Comparison of ENCODE assay signal across 25 cellular contexts in the genomic region with DNA sequence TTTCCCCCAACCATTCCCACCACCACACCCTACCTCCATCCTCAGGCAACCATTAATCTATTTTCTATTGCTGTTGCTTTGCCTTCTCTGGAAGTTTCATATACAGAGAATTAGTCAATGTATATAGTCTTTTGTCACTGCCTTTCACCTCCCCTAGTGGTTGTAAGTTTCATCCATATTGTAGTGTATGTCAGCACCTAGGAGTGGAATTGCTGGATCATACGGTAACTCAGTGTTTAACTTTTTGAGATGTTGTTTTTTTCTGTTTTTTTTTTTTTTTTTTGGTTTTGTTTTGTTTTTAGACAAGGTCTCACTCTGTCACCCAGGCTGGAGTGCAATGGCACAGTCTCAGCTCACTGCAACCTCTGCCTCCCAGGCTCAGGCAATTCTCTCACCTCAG.
"Had no signal": no experiment of that assay in that cellular context is flagged by ENCODE, and none has a peak within 500 bp of the region (broad histone marks: within the 10 kb centered on the region; RNA-seq: fewer than 3 reads in every experiment).

No MANE protein-coding gene starts in this region.

- DNase-seq: activated B cell treated with CpG ODN at 0.5 μM for 24 hours; activated CD4-positive, alpha-beta T cell treated with anti-CD3 and anti-CD28 coated beads, Interleukin-2, amount 10 ng/mL, durations not matched to agents 7 days and 5 days; activated CD8-positive, alpha-beta memory T cell treated with anti-CD3 and anti-CD28 coated beads for 24 hours; activated CD8-positive, alpha-beta memory T cell treated with anti-CD3 and anti-CD28 coated beads, Interleukin-2, amount 50 U/mL, for 48 hours; activated effector memory CD4-positive, alpha-beta T cell treated with anti-CD3 and anti-CD28 coated beads, Interleukin-2, amount 50 U/mL, for 16 hours; activated naive CD4-positive, alpha-beta T cell treated with anti-CD3 and anti-CD28 coated beads, Interleukin-2, amount 50 U/mL, for 16 hours; activated T-cell treated with anti-CD3 and anti-CD28 coated beads, Interleukin-2, amount 50 U/mL, for 48 hours; adrenal gland; cerebellar nuclear complex; cortex of kidney; immature natural killer cell; left ventricle myocardium superior; mesendoderm; naive thymus-derived CD8-positive, alpha-beta T cell; pancreas; stimulated activated CD4-positive, alpha-beta T cell treated with anti-CD3 and anti-CD28 coated beads, Interleukin-12 subunit alpha, Interleukin-12 subunit beta, amount 100 ng/mL, for 4 hours; stimulated activated CD4-positive, alpha-beta T cell treated with anti-CD3 and anti-CD28 coated beads, Interleukin-1b, Interleukin-23, amount 100 ng/mL, for 48 hours; stimulated activated CD8-positive, alpha-beta memory T cell treated with anti-CD3 and anti-CD28 coated beads, Interleukin-4, amount 100 ng/mL, for 48 hours; stimulated activated naive CD4-positive, alpha-beta T cell treated with Interleukin-2 at 50 U/mL for 16 hours; SW 1271 had no signal

- H3K27ac Mint-ChIP-seq: activated B cell treated with CpG ODN at 0.5 μM for 24 hours; activated CD4-positive, alpha-beta T cell treated with anti-CD3 and anti-CD28 coated beads, Interleukin-2, amount 10 ng/mL, durations not matched to agents 7 days and 5 days had no signal

- FAIRE-seq: astrocyte, pancreas, TTC549 had no signal

- H3K4me3 Mint-ChIP-seq: activated B cell treated with CpG ODN at 0.5 μM for 24 hours; activated CD4-positive, alpha-beta T cell treated with anti-CD3 and anti-CD28 coated beads, Interleukin-2, amount 10 ng/mL, durations not matched to agents 7 days and 5 days; immature natural killer cell; naive thymus-derived CD8-positive, alpha-beta T cell had no signal

- H3K27ac ChIP-seq: adrenal gland, neutrophil, pancreas had no signal

- H3K27me3 ChIP-seq: adrenal gland, breast epithelium, neutrophil, pancreas, tibial nerve had no signal

- H3K9me3 Mint-ChIP-seq: activated B cell treated with CpG ODN at 0.5 μM for 24 hours; activated CD4-positive, alpha-beta T cell treated with anti-CD3 and anti-CD28 coated beads, Interleukin-2, amount 10 ng/mL, durations not matched to agents 7 days and 5 days; immature natural killer cell; naive thymus-derived CD8-positive, alpha-beta T cell had no signal

- ATAC-seq: left ventricle myocardium superior; naive thymus-derived CD8-positive, alpha-beta T cell; pancreas had no signal

- H3K4me1 Mint-ChIP-seq: activated CD4-positive, alpha-beta T cell treated with anti-CD3 and anti-CD28 coated beads, Interleukin-2, amount 10 ng/mL, durations not matched to agents 7 days and 5 days; immature natural killer cell had no signal

- H3K9me3 ChIP-seq: adrenal gland, breast epithelium, neutrophil, pancreas, tibial nerve had no signal

- H3K4me1 ChIP-seq: breast epithelium, pancreas had no signal

- H3K4me3 ChIP-seq: adrenal gland, breast epithelium, pancreas, tibial nerve had no signal

- H3K27me3 Mint-ChIP-seq: activated B cell treated with CpG ODN at 0.5 μM for 24 hours; activated CD4-positive, alpha-beta T cell treated with anti-CD3 and anti-CD28 coated beads, Interleukin-2, amount 10 ng/mL, durations not matched to agents 7 days and 5 days; naive thymus-derived CD8-positive, alpha-beta T cell had no signal
